Comparison of ENCODE assay signal across 13 cellular contexts in genomic region chr6:90440586-90441338, GRCh38.
"Had no signal": no experiment of that assay in that cellular context is flagged by ENCODE, and none has a peak within 500 bp of the region (broad histone marks: within the 10 kb centered on the region; RNA-seq: fewer than 3 reads in every experiment).

No MANE protein-coding gene starts in this region.

- DNase-seq: activated CD4-positive, alpha-beta T cell treated with anti-CD3 and anti-CD28 coated beads for 4 hours; activated effector memory CD4-positive, alpha-beta T cell treated with anti-CD3 and anti-CD28 coated beads, Interleukin-2, amount 50 U/mL, for 16 hours; activated T-cell treated with anti-CD3 and anti-CD28 coated beads for 4 hours; amygdala; brain microvascular endothelial cell; foreskin fibroblast; immature natural killer cell; left cardiac atrium; midbrain; pancreas; stimulated activated CD4-positive, alpha-beta T cell treated with anti-CD3 and anti-CD28 coated beads, Interleukin-2, amount 100 ng/mL, for 48 hours; T1000 had no signal

- ATAC-seq: activated naive CD4-positive, alpha-beta T cell treated with anti-CD3 and anti-CD28 coated beads, Interleukin-2, amount 50 U/mL, for 72 hours; left cardiac atrium; pancreas had no signal

- H3K4me3 Mint-ChIP-seq: immature natural killer cell had no signal

- H3K27ac Mint-ChIP-seq: activated naive CD4-positive, alpha-beta T cell treated with anti-CD3 and anti-CD28 coated beads, Interleukin-2, amount 50 U/mL, for 72 hours; immature natural killer cell had no signal

- H3K9me3 Mint-ChIP-seq: activated naive CD4-positive, alpha-beta T cell treated with anti-CD3 and anti-CD28 coated beads, Interleukin-2, amount 50 U/mL, for 72 hours; immature natural killer cell had no signal

- H3K4me1 Mint-ChIP-seq: immature natural killer cell had no signal

- H3K36me3 Mint-ChIP-seq: immature natural killer cell had no signal
